Comparison of ENCODE assay signal across 15 cellular contexts in genomic region chr5:41763096-41763495, GRCh38.
DNase-seq lines count a peak whose midpoint lies in the region; ATAC-seq and TF ChIP-seq lines count a peak whose summit lies in the region.
"Had no signal": no experiment of that assay in that cellular context is flagged by ENCODE, and none has a peak within 500 bp of the region (broad histone marks: within the 10 kb centered on the region; RNA-seq: fewer than 3 reads in every experiment).

No MANE protein-coding gene starts in this region.

- TF ChIP-seq CTCF in VCaP (conservative IDR thresholded peaks at IDR 0.05) (no peak), nephron progenitor cell (IDR thresholded peaks at IDR 0.05) (no peak)

- peaks cover under 1% of the 10 kb centered on the region for H3K36me3 Mint-ChIP-seq in nephron progenitor cell (ENCODE audit: low read depth)
- H3K36me3 Mint-ChIP-seq in activated CD4-positive, alpha-beta T cell treated with anti-CD3 and anti-CD28 coated beads, Interleukin-2, amount 10 ng/mL, durations not matched to agents 7 days and 5 days (ENCODE audit: low read depth) = peaks cover 37% of the 10 kb centered on the region

- POLR2A ChIA-PET in activated CD4-positive, alpha-beta T cell treated with anti-CD3 and anti-CD28 coated beads, Interleukin-2, amount 10 ng/mL, durations not matched to agents 7 days and 5 days (lab: Charles Lee) = no interaction called here

- H3K27ac Mint-ChIP-seq in nephron progenitor cell = no peak overlapping the region
- no peak overlapping the region for H3K27ac Mint-ChIP-seq in activated CD4-positive, alpha-beta T cell treated with anti-CD3 and anti-CD28 coated beads, Interleukin-2, amount 10 ng/mL, durations not matched to agents 7 days and 5 days

- H3K4me3 Mint-ChIP-seq in nephron progenitor cell = no peak overlapping the region
- no peak overlapping the region for H3K4me3 Mint-ChIP-seq in activated CD4-positive, alpha-beta T cell treated with anti-CD3 and anti-CD28 coated beads, Interleukin-2, amount 10 ng/mL, durations not matched to agents 7 days and 5 days

- H3K9me3 Mint-ChIP-seq in nephron progenitor cell = no peaks in the 10 kb centered on the region
- H3K9me3 Mint-ChIP-seq in activated CD4-positive, alpha-beta T cell treated with anti-CD3 and anti-CD28 coated beads, Interleukin-2, amount 10 ng/mL, durations not matched to agents 7 days and 5 days = no peaks in the 10 kb centered on the region

- peak overlapping the region; percentile 71 for H3K27ac ChIP-seq in VCaP
- H3K27ac ChIP-seq: RWPE1 had no signal

- CTCF ChIA-PET in activated CD4-positive, alpha-beta T cell treated with anti-CD3 and anti-CD28 coated beads, Interleukin-2, amount 10 ng/mL, durations not matched to agents 7 days and 5 days (lab: Charles Lee) = interaction anchor here (0.8 to 1.0 kb wide), 2 partner anchors 10 to 12 kb away, joined by 3 to 4 read pairs; no protein-coding TSS in a partner anchor

- H3K27me3 Mint-ChIP-seq in nephron progenitor cell (ENCODE audit: low read depth, poor library complexity) = no peaks in the 10 kb centered on the region
- no peaks in the 10 kb centered on the region for H3K27me3 Mint-ChIP-seq in activated CD4-positive, alpha-beta T cell treated with anti-CD3 and anti-CD28 coated beads, Interleukin-2, amount 10 ng/mL, durations not matched to agents 7 days and 5 days

- peak; percentile 39 for ATAC-seq in HG03378 (IDR thresholded peaks at IDR 0.05; ENCODE audit: unreplicated experiment)
- ATAC-seq in activated CD4-positive, CD25-positive, alpha-beta regulatory T cell treated with anti-CD3 and anti-CD28 coated beads, Interleukin-2, amount 50 U/mL, for 24 hours = no peak

- DNase-seq in Daoy (ENCODE audit: low read depth) (peak; percentile 59), kidney tubule cell (ENCODE audit: low spot score) (peak; percentile 65), NCI-H2107 treated with DMSO at 0.1 percent for 48 hours (lab: John Stamatoyannopoulos, UW; ENCODE audit: unreplicated experiment) (no peak), nephron progenitor cell (no peak)
- DNase-seq in activated CD4-positive, alpha-beta T cell treated with anti-CD3 and anti-CD28 coated beads, Interleukin-2, amount 10 ng/mL, durations not matched to agents 7 days and 5 days = no peak
- DNase-seq: activated naive CD4-positive, alpha-beta T cell treated with anti-CD3 and anti-CD28 coated beads, Interleukin-2, amount 50 U/mL, for 16 hours; effector memory CD4-positive, alpha-beta T cell; H7; NCI-H187 treated with DMSO at 0.1 percent for 48 hours; occipital lobe; stimulated activated CD4-positive, alpha-beta T cell treated with anti-CD3 and anti-CD28 coated beads, Interleukin-4, amount 100 ng/mL, for 4 hours had no signal

- peaks cover 8% of the 10 kb centered on the region for H3K4me1 Mint-ChIP-seq in nephron progenitor cell
- no peaks in the 10 kb centered on the region for H3K4me1 Mint-ChIP-seq in activated CD4-positive, alpha-beta T cell treated with anti-CD3 and anti-CD28 coated beads, Interleukin-2, amount 10 ng/mL, durations not matched to agents 7 days and 5 days

Comparison
In these comparisons a context has a peak if more than half of its experiments do, and no peak if none do; other contexts are left out.
1. DNase-seq: peak in Daoy (single experiment) and kidney tubule cell (single experiment); none in NCI-H2107 treated with DMSO at 0.1 percent for 48 hours (single experiment), nephron progenitor cell (single experiment) and activated CD4-positive, alpha-beta T cell treated with anti-CD3 and anti-CD28 coated beads, Interleukin-2, amount 10 ng/mL, durations not matched to agents 7 days and 5 days (single experiment).